Comparison of ENCODE assay signal across 33 cellular contexts in the genomic region with DNA sequence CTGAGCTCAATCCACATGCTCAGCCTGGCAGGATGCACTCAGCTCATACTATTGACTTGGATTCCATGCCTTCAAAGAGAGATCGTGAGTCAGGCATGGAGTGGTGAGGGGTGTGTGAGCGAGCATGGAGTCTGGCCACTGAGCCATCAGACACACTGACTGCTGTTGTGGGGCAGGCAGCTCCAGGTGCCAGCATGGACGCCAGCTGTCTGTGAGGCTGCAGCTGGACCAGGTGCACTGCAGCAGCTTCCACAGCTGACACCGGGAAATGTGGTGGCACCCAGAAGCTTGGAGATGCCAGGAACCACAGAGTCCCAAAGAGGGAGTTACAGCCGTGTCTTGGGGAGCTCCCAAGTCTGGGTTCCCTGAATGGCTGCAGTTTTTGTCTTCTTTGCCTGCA.
"Had no signal": no experiment of that assay in that cellular context is flagged by ENCODE, and none has a peak within 500 bp of the region (broad histone marks: within the 10 kb centered on the region; RNA-seq: fewer than 3 reads in every experiment).

No MANE protein-coding gene starts in this region.

- H3K36me3 ChIP-seq: ascending aorta, cardiac muscle cell, WERI-Rb-1 had no signal

- H3K9me3 ChIP-seq: ascending aorta had no signal

- H3K27me3 ChIP-seq: ascending aorta, cardiac muscle cell had no signal

- DNase-seq: activated CD4-positive, alpha-beta memory T cell treated with anti-CD3 and anti-CD28 coated beads, Interleukin-2, amount 10 ng/mL, durations not matched to agents 7 days and 5 days; activated CD4-positive, alpha-beta T cell treated with anti-CD3 and anti-CD28 coated beads for 1 hour; activated CD4-positive, alpha-beta T cell treated with anti-CD3 and anti-CD28 coated beads for 36 hours; activated CD4-positive, alpha-beta T cell treated with anti-CD3 and anti-CD28 coated beads for 48 hours; activated CD4-positive, alpha-beta T cell treated with anti-CD3 and anti-CD28 coated beads, Interleukin-2, amount 10 ng/mL, durations not matched to agents 7 days and 5 days; activated CD4-positive, alpha-beta T cell treated with anti-CD3 and anti-CD28 coated beads, Interleukin-2, amount 50 U/mL, for 48 hours; activated CD4-positive, CD25-positive, alpha-beta regulatory T cell; activated CD8-positive, alpha-beta memory T cell treated with anti-CD3 and anti-CD28 coated beads for 24 hours; activated CD8-positive, alpha-beta memory T cell treated with anti-CD3 and anti-CD28 coated beads, Interleukin-2, amount 10 ng/mL, durations not matched to agents 7 days and 5 days; activated CD8-positive, alpha-beta memory T cell treated with anti-CD3 and anti-CD28 coated beads, Interleukin-2, amount 50 U/mL, for 48 hours; activated CD8-positive, alpha-beta T cell treated with anti-CD3 and anti-CD28 coated beads, Interleukin-2, amount 10 ng/mL, durations not matched to agents 7 days and 5 days; activated effector memory CD4-positive, alpha-beta T cell treated with Interleukin-2 at 50 U/mL for 16 hours; activated gamma-delta T cell; activated naive CD4-positive, alpha-beta T cell treated with anti-CD3 and anti-CD28 coated beads, Interleukin-2, amount 10 ng/mL, durations not matched to agents 7 days and 5 days; activated naive CD4-positive, alpha-beta T cell treated with Interleukin-2 at 50 U/mL for 16 hours; activated naive CD8-positive, alpha-beta T cell treated with anti-CD3 and anti-CD28 coated beads, Interleukin-2, amount 10 ng/mL, durations not matched to agents 7 days and 5 days; activated naive CD8-positive, alpha-beta T cell treated with anti-CD3 and anti-CD28 coated beads, Interleukin-2, amount 50 U/mL, for 24 hours; activated T-cell treated with anti-CD3 and anti-CD28 coated beads, Interleukin-2, amount 50 U/mL, for 24 hours; activated T-cell treated with anti-CD3 and anti-CD28 coated beads, Interleukin-2, amount 50 U/mL, for 48 hours; amygdala; anterior cingulate cortex; caudate nucleus; cerebellar nuclear complex; T-helper 1 cell; T-helper 2 cell; T-helper 9 cell; WERI-Rb-1 had no signal

- H3K27ac ChIP-seq: ascending aorta, cardiac muscle cell, WERI-Rb-1 had no signal

- H3K4me3 ChIP-seq: ascending aorta, cardiac muscle cell had no signal

- H3K4me1 ChIP-seq: ascending aorta had no signal

- ATAC-seq: activated CD4-positive, alpha-beta T cell treated with anti-CD3 and anti-CD28 coated beads for 36 hours; activated CD4-positive, CD25-positive, alpha-beta regulatory T cell treated with anti-CD3 and anti-CD28 coated beads, Interleukin-2, amount 50 U/mL, for 24 hours; activated CD8-positive, alpha-beta memory T cell treated with anti-CD3 and anti-CD28 coated beads, Interleukin-2, amount 10 ng/mL, durations not matched to agents 7 days and 5 days; activated CD8-positive, alpha-beta T cell treated with anti-CD3 and anti-CD28 coated beads, Interleukin-2, amount 10 ng/mL, durations not matched to agents 7 days and 5 days; activated naive CD8-positive, alpha-beta T cell treated with anti-CD3 and anti-CD28 coated beads, Interleukin-2, amount 50 U/mL, for 24 hours; WTC11 had no signal

- FAIRE-seq: bronchial epithelial cell, TTC549 had no signal
